ENCODE assay signal across 15 cellular contexts in genomic region chr10:69721690-69722310, GRCh38.
DNase-seq lines count a peak whose midpoint lies in the region; ATAC-seq and TF ChIP-seq lines count a peak whose summit lies in the region.
"Had no signal": no experiment of that assay in that cellular context is flagged by ENCODE, and none has a peak within 500 bp of the region (broad histone marks: within the 10 kb centered on the region; RNA-seq: fewer than 3 reads in every experiment).

No MANE protein-coding gene starts in this region.

- H3K36me3 ChIP-seq in CD8-positive, alpha-beta T cell (ENCODE audit: insufficient read depth, low read length): no peaks in the 10 kb centered on the region
- H3K36me3 ChIP-seq: esophagus muscularis mucosa, sigmoid colon, uterus had no signal

- no peak overlapping the region for H3K27ac ChIP-seq in CD8-positive, alpha-beta T cell (ENCODE audit: low read depth, low read length)
- H3K27ac ChIP-seq: esophagus muscularis mucosa, sigmoid colon, uterus had no signal

- DNase-seq in NCI-H510A treated with DMSO at 0.1 percent for 48 hours (lab: John Stamatoyannopoulos, UW) (peak; percentile 55), NCI-H510A (lab: John Stamatoyannopoulos, UW) (no peak), cardiac fibroblast (ENCODE audit: low read depth in 2 of 2) (peak; percentile 48 to 96), iPS-NIHi11 (ENCODE audit: low spot score) (peak; percentile 51), type B pancreatic cell (ENCODE audit: extremely low spot score, unreplicated experiment) (no peak), HK-2 (ENCODE audit: unreplicated experiment) (no peak), SHP77 (lab: John Stamatoyannopoulos, UW) (no peak)
- DNase-seq in CD8-positive, alpha-beta T cell: no peak
- DNase-seq: activated CD8-positive, alpha-beta memory T cell treated with anti-CD3 and anti-CD28 coated beads, Interleukin-2, amount 50 U/mL, for 4 hours; GF-D8; sigmoid colon; T-helper 9 cell; uterus had no signal

- POLR2A ChIA-PET in CD8-positive, alpha-beta T cell (lab: Charles Lee): no interaction called here

- H3K4me1 Mint-ChIP-seq in type B pancreatic cell (ENCODE audit: unreplicated experiment): peaks cover 14% of the 10 kb centered on the region
- no peaks in the 10 kb centered on the region for H3K4me1 Mint-ChIP-seq in CD8-positive, alpha-beta T cell (ENCODE audit: low read depth)

- TF ChIP-seq CTCF in cardiac fibroblast (IDR thresholded peaks at IDR 0.05; ENCODE audit: low read depth, low read length) (no peak), type B pancreatic cell (conservative IDR thresholded peaks at IDR 0.05) (no peak)
- TF ChIP-seq CTCF in CD8-positive, alpha-beta T cell (IDR thresholded peaks at IDR 0.05): no peak

- no peak for ATAC-seq in CD8-positive, alpha-beta T cell
- ATAC-seq: left colon had no signal

- H3K36me3 Mint-ChIP-seq in type B pancreatic cell: no peaks in the 10 kb centered on the region
- H3K36me3 Mint-ChIP-seq in CD8-positive, alpha-beta T cell: no peaks in the 10 kb centered on the region

- CTCF ChIA-PET in CD8-positive, alpha-beta T cell (lab: Charles Lee): no interaction called here

- H3K4me3 Mint-ChIP-seq in type B pancreatic cell: no peak overlapping the region
- H3K4me3 Mint-ChIP-seq in CD8-positive, alpha-beta T cell: no peak overlapping the region

- no peak overlapping the region for H3K4me3 ChIP-seq in cardiac fibroblast (replicated peaks in 1 of 2; ENCODE audit: low read depth in 2 of 2, low read length in 2 of 2)
- no peak overlapping the region for H3K4me3 ChIP-seq in CD8-positive, alpha-beta T cell (ENCODE audit: low read depth, low read length)
- H3K4me3 ChIP-seq: esophagus muscularis mucosa, sigmoid colon, uterus had no signal

- peak overlapping the region; percentile 56 for H3K27ac Mint-ChIP-seq in type B pancreatic cell
- H3K27ac Mint-ChIP-seq in CD8-positive, alpha-beta T cell: no peak overlapping the region

- H3K9me3 Mint-ChIP-seq in type B pancreatic cell: no peaks in the 10 kb centered on the region
- no peaks in the 10 kb centered on the region for H3K9me3 Mint-ChIP-seq in CD8-positive, alpha-beta T cell

- no peaks in the 10 kb centered on the region for H3K27me3 ChIP-seq in CD8-positive, alpha-beta T cell (ENCODE audit: insufficient read depth, low read length)
- H3K27me3 ChIP-seq: uterus had no signal

- intact Hi-C loops in CD8-positive, alpha-beta T cell (cut with DNase I, micrococcal nuclease): no loop called here

- H3K9me3 ChIP-seq in CD8-positive, alpha-beta T cell (ENCODE audit: low read length): no peaks in the 10 kb centered on the region
- H3K9me3 ChIP-seq: sigmoid colon, uterus had no signal

- peaks cover 7% of the 10 kb centered on the region for H3K27me3 Mint-ChIP-seq in type B pancreatic cell
- H3K27me3 Mint-ChIP-seq in CD8-positive, alpha-beta T cell (ENCODE audit: low read depth): peaks cover 24% of the 10 kb centered on the region

- no peaks in the 10 kb centered on the region for H3K4me1 ChIP-seq in CD8-positive, alpha-beta T cell (ENCODE audit: insufficient read depth, low read length)
- H3K4me1 ChIP-seq: sigmoid colon, uterus had no signal

Comparison
In these comparisons a context has a peak if more than half of its experiments do, and no peak if none do; other contexts are left out.
1. DNase-seq: peak in NCI-H510A treated with DMSO at 0.1 percent for 48 hours (single experiment), cardiac fibroblast (2 of 2) and iPS-NIHi11 (single experiment); none in NCI-H510A (single experiment), type B pancreatic cell (single experiment), HK-2 (single experiment), SHP77 (0 of 2) and CD8-positive, alpha-beta T cell (0 of 7).